In the genomic region with DNA sequence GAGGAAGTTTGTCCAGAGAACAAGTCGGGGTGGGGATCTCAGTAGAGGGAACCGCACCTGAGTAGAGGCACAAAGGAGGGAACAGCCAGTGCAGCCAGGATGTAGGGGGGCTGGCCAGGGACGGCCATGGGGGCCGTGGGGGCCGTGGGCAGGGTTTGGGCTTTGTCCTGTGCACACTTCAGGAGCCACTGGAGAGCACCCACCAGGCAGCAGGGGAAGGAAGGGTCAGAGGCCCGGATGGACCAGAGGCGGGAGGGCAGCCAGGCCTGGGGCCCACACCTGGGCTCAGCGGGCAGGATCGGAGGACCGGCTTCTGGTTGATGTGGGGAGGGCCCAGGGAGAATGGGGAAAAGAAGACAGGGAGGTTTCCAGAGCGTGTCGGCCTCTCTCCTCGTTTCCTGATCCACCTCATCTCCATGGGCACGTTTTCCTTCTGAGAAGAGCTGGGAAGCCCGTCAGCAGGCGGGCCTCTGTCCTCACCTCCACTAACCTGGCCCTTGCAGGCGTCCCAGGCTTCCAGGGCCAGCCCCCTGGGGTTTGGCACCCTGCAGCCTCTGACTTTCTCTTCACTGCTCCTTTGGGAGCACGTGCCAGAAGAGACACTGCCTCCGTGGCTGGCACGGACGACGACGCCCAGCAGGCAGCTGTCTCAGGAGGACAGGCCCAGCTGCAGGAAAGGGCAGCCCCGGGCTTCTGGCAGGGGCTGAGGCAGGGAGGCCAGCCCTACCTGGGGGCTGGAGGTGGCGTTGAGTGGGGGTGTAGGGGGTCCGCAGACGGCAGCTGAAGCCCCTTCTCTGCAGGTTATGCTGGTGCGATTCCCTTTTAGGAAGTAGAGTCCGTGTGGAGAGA, we compare ENCODE assay signal across 14 cellular contexts. TPM values are rescaled to one million over a fixed set of nuclear protein-coding genes. Genes with fewer than 3 reads are reported as not detected.
DNase-seq lines count a peak whose midpoint lies in the region; TF ChIP-seq lines count a peak whose summit lies in the region.
"Had no signal": no experiment of that assay in that cellular context is flagged by ENCODE, and none has a peak within 500 bp of the region (broad histone marks: within the 10 kb centered on the region; RNA-seq: fewer than 3 reads in every experiment).

No MANE protein-coding gene starts in this region.

- no peaks in the 10 kb centered on the region for H3K9me2 ChIP-seq in hepatocyte (replicated peaks; ENCODE audit: insufficient read depth)

- H3K79me2 ChIP-seq in H9 (ENCODE audit: insufficient read depth, low read length) (no peaks in the 10 kb centered on the region), hepatocyte (no peaks in the 10 kb centered on the region), osteoblast (ENCODE audit: insufficient read depth, low read length) (no peaks in the 10 kb centered on the region)

- H3K56ac ChIP-seq in H9 (ENCODE audit: insufficient read length, low read depth, low read length) = no peak overlapping the region

- no peaks in the 10 kb centered on the region for H3K23me2 ChIP-seq in H9 (ENCODE audit: insufficient read length, low read depth, low read length, poor library complexity, severe bottlenecking)

- no peak overlapping the region for H2BK20ac ChIP-seq in H9 (ENCODE audit: low read depth, low read length, poor library complexity, severe bottlenecking)

- no peak overlapping the region for H3K18ac ChIP-seq in H9 (ENCODE audit: insufficient read length, low read depth, low read length)

- no peak overlapping the region for H2BK15ac ChIP-seq in H9 (ENCODE audit: low read depth, low read length)

- H3K4me1 Mint-ChIP-seq in H9 = peaks cover 11 to 12% of the 10 kb centered on the region in 2 experiments

- no peak overlapping the region for H2BK120ac ChIP-seq in H9 (ENCODE audit: low read depth, low read length, poor library complexity, severe bottlenecking)

- no peak overlapping the region for H3K4ac ChIP-seq in H9 (ENCODE audit: low read depth, low read length)

- H3K4me2 ChIP-seq in H9 (ENCODE audit: insufficient read depth, insufficient read length, low read length) = no peak overlapping the region
- peak overlapping the region; percentile 35 for H3K4me2 ChIP-seq in hepatocyte
- no peak overlapping the region for H3K4me2 ChIP-seq in osteoblast (ENCODE audit: insufficient read depth, low read length)

- H3K27me3 ChIP-seq in H9 (ENCODE audit: insufficient read depth, low read length) = no peaks in the 10 kb centered on the region
- no peaks in the 10 kb centered on the region for H3K27me3 ChIP-seq in brain microvascular endothelial cell (replicated peaks)
- no peaks in the 10 kb centered on the region for H3K27me3 ChIP-seq in hepatocyte
- H3K27me3 ChIP-seq in osteoblast (ENCODE audit: insufficient read depth, low read length) = peaks cover 3% of the 10 kb centered on the region
- H3K27me3 ChIP-seq: SJCRH30 had no signal

- H3K23ac ChIP-seq in H9 (ENCODE audit: insufficient read length, low read depth, low read length) = no peak overlapping the region

- H3T11ph ChIP-seq in H9 (ENCODE audit: low read length) = no peak overlapping the region

- H3K9me3 Mint-ChIP-seq in H9 = no peaks in the 10 kb centered on the region

- H2BK12ac ChIP-seq in H9 (ENCODE audit: insufficient read length, low read depth, low read length) = no peak overlapping the region

- TF ChIP-seq CTCF in H9 (conservative IDR thresholded peaks at IDR 0.05) (no peak), brain microvascular endothelial cell (IDR thresholded peaks at IDR 0.05; ENCODE audit: low read depth, low read length, missing control alignments) (no peak), hepatocyte (IDR thresholded peaks at IDR 0.05; ENCODE audit: poor library complexity) (no peak), osteoblast (IDR thresholded peaks at IDR 0.05; ENCODE audit: extremely low read depth, low read depth, low read length) (no peak)

- H3K36me3 ChIP-seq in brain microvascular endothelial cell (replicated peaks) (no peaks in the 10 kb centered on the region), hepatocyte (replicated peaks; ENCODE audit: insufficient read depth, low read depth) (no peaks in the 10 kb centered on the region), osteoblast (ENCODE audit: insufficient read depth, low read length) (no peaks in the 10 kb centered on the region)
- H3K36me3 ChIP-seq: SJCRH30 had no signal

- H3K4me3 Mint-ChIP-seq in H9 = peak overlapping the region in 1 of 2 experiments; percentile 11; a peak in 1 of 5 replicates

- H3K4me1 ChIP-seq in H9 (ENCODE audit: insufficient read depth, low read length) = no peaks in the 10 kb centered on the region
- H3K4me1 ChIP-seq in hepatocyte (ENCODE audit: insufficient read depth) = peaks cover 14% of the 10 kb centered on the region
- H3K4me1 ChIP-seq in osteoblast (ENCODE audit: insufficient read depth, low read length) = peaks cover 6% of the 10 kb centered on the region

- no peak overlapping the region for H3K9ac ChIP-seq in H9 (ENCODE audit: extremely low read depth, insufficient read length, low read length)

- H3K27ac ChIP-seq in H9 (ENCODE audit: insufficient read length, low read depth, low read length) (no peak overlapping the region), brain microvascular endothelial cell (peak overlapping the region; percentile 39), hepatocyte (peak overlapping the region; percentile 65), osteoblast (ENCODE audit: low read depth, low read length) (no peak overlapping the region)
- H3K27ac ChIP-seq: SJCRH30 had no signal

- no peak overlapping the region for H3K4me3 ChIP-seq in brain microvascular endothelial cell (ENCODE audit: low read depth, low read length)
- H3K4me3 ChIP-seq in hepatocyte = no peak overlapping the region
- H3K4me3 ChIP-seq in osteoblast (ENCODE audit: insufficient read depth, low read length) = no peak overlapping the region
- H3K4me3 ChIP-seq: SJCRH30 had no signal

- H3K27ac Mint-ChIP-seq in H9 = peak overlapping the region in 2 of 3 experiments; percentile 64 to 86; a peak in 2 of 7 replicates

- H3K79me1 ChIP-seq in H9 (ENCODE audit: insufficient read depth, low read depth, low read length, poor library complexity, severe bottlenecking) = no peaks in the 10 kb centered on the region

- H3K36me3 Mint-ChIP-seq in H9 (ENCODE audit: insufficient read depth in 1 of 3, low read depth in 3 of 3) = peaks cover 0 to 4% (median 0%) of the 10 kb centered on the region in 3 experiments; a peak in 2 of 7 replicates

- H4K91ac ChIP-seq in H9 (ENCODE audit: insufficient read length, low read depth, low read length) = no peak overlapping the region

- in situ Hi-C loops in brain microvascular endothelial cell (cut with HindIII; ENCODE audit: low pct_ligation_motif_present, low sequenced_read_pairs) = no loop called here

- H3K9me3 ChIP-seq in H9 (ENCODE audit: control insufficient read depth, low read depth, low read length) (no peaks in the 10 kb centered on the region), hepatocyte (ENCODE audit: low read depth) (no peaks in the 10 kb centered on the region), osteoblast (ENCODE audit: low read depth, low read length) (no peaks in the 10 kb centered on the region)
- H3K9me3 ChIP-seq: SJCRH30 had no signal

- H2AK5ac ChIP-seq in H9 (ENCODE audit: insufficient read length, low read length) = no peak overlapping the region

- H4K5ac ChIP-seq in H9 (ENCODE audit: insufficient read length, low read depth, low read length) = no peak overlapping the region

- H2AFZ ChIP-seq in H9 (ENCODE audit: low read length) = no peak overlapping the region
- no peak overlapping the region for H2AFZ ChIP-seq in hepatocyte
- no peak overlapping the region for H2AFZ ChIP-seq in osteoblast (ENCODE audit: low read length)

- no peak overlapping the region; the same call in 1 of the 2 replicates for H3K14ac ChIP-seq in H9 (ENCODE audit: insufficient read depth, low read length)

- no CpG with 5 or more reads among the region's 29 CpGs for WGBS in H9 (ENCODE audit: extremely low coverage, insufficient read length, low lambda C conversion rate)
- WGBS in hepatocyte (ENCODE audit: low lambda C conversion rate, missing lambda C conversion rate) = 89% methylated on average over 27 of the region's 29 CpGs

- H4K20me1 ChIP-seq in H9 (ENCODE audit: control insufficient read depth, insufficient read depth, insufficient read length) (no peaks in the 10 kb centered on the region), hepatocyte (ENCODE audit: insufficient read depth, poor library complexity, severe bottlenecking) (no peaks in the 10 kb centered on the region), osteoblast (ENCODE audit: insufficient read depth, low read length) (no peaks in the 10 kb centered on the region)

- no peaks in the 10 kb centered on the region for H3K27me3 Mint-ChIP-seq in H9 (ENCODE audit: low read depth)

- no peak overlapping the region for H4K8ac ChIP-seq in H9 (replicated peaks; ENCODE audit: insufficient read length, low read depth, low read length)

- no peak overlapping the region for H2BK5ac ChIP-seq in H9 (ENCODE audit: insufficient read length, low read length)

- DNase-seq in H9 (no peak), brain microvascular endothelial cell (no peak), hepatocyte (ENCODE audit: low spot score) (no peak), osteoblast (ENCODE audit: insufficient read length, low spot score, missing footprints) (peak; percentile 29), NK-92 (lab: John Stamatoyannopoulos, UW; ENCODE audit: unreplicated experiment) (no peak), AG20443 (ENCODE audit: low spot score) (no peak)
- no peak for DNase-seq in activated CD4-positive, alpha-beta T cell treated with anti-CD3 and anti-CD28 coated beads for 48 hours
- no peak for DNase-seq in stimulated activated naive CD4-positive, alpha-beta T cell (lab: John Stamatoyannopoulos, UW)
- DNase-seq: activated naive CD4-positive, alpha-beta T cell treated with Interleukin-2 at 50 U/mL for 16 hours; cerebellar nuclear complex; Kasumi-1; mammary epithelial cell; NCI-H2029 treated with DMSO at 0.1 percent for 48 hours had no signal

RNA-seq across cellular contexts. Expression of gene PDXK, which starts 16.8 kb away (rescaled TPM):
- 109 and 117 TPM in 2 replicates for total RNA-seq in H9 (2021)
- total RNA-seq in hepatocyte = 80.3 and 103 TPM in 2 replicates
- 185 and 192 TPM in 2 replicates for polyA plus RNA-seq in hepatocyte
- 88.4 and 89.4 TPM in 2 replicates for total RNA-seq in osteoblast

RNA-seq across cellular contexts. Expression of gene RRP1B, which starts 42.8 kb away (rescaled TPM):
- total RNA-seq in H9 (2021) = 94.6 and 96.6 TPM in 2 replicates
- total RNA-seq in hepatocyte = 19.2 and 20.3 TPM in 2 replicates
- polyA plus RNA-seq in hepatocyte = 16.5 and 18.6 TPM in 2 replicates
- 17.4 TPM in 2 replicates for total RNA-seq in osteoblast

RNA-seq across cellular contexts. Expression of gene HSF2BP, which starts 42.9 kb away (rescaled TPM):
- total RNA-seq in H9 (2021) = 1.5 and 1.7 TPM in 2 replicates
- 1.4 and 2.1 TPM in 2 replicates for total RNA-seq in hepatocyte
- 1.3 and 3.1 TPM in 2 replicates for polyA plus RNA-seq in hepatocyte
- 1.8 and 2.1 TPM in 2 replicates for total RNA-seq in osteoblast

Comparison
In these comparisons a context has a peak if more than half of its experiments do, and no peak if none do; other contexts are left out.
1. H3K27ac ChIP-seq: peak in brain microvascular endothelial cell (single experiment) and hepatocyte (single experiment); none in H9 (single experiment) and osteoblast (single experiment).